ENCODE assay signal across 25 cellular contexts in genomic region chr16:52128407-52128806, GRCh38.
"Had no signal": no experiment of that assay in that cellular context is flagged by ENCODE, and none has a peak within 500 bp of the region (broad histone marks: within the 10 kb centered on the region; RNA-seq: fewer than 3 reads in every experiment).

No MANE protein-coding gene starts in this region.

- ATAC-seq: activated CD8-positive, alpha-beta T cell treated with anti-CD3 and anti-CD28 coated beads for 36 hours; activated naive CD8-positive, alpha-beta T cell treated with anti-CD3 and anti-CD28 coated beads, Interleukin-2, amount 50 U/mL, for 24 hours; foreskin keratinocyte; heart right ventricle; left cardiac atrium; left ventricle myocardium superior; pancreas; right lobe of liver had no signal

- H3K9me3 Mint-ChIP-seq: activated naive CD8-positive, alpha-beta T cell treated with anti-CD3 and anti-CD28 coated beads, Interleukin-2, amount 50 U/mL, for 24 hours; dendritic cell treated with granulocyte-macrophage colony-stimulating factor and Interleukin-4, amounts not matched to agents 40 ng/mL and 50 ng/mL, for 4 days; nephron progenitor cell had no signal

- H3K27me3 ChIP-seq: esophagus muscularis mucosa, heart right ventricle, pancreas, right lobe of liver, testis, transverse colon had no signal

- H3K4me3 Mint-ChIP-seq: activated CD8-positive, alpha-beta T cell treated with anti-CD3 and anti-CD28 coated beads for 36 hours; activated naive CD4-positive, alpha-beta T cell treated with anti-CD3 and anti-CD28 coated beads, Interleukin-2, amount 50 U/mL, for 24 hours; activated naive CD8-positive, alpha-beta T cell treated with anti-CD3 and anti-CD28 coated beads, Interleukin-2, amount 50 U/mL, for 24 hours; dendritic cell treated with granulocyte-macrophage colony-stimulating factor and Interleukin-4, amounts not matched to agents 40 ng/mL and 50 ng/mL, for 4 days; naive B cell; nephron progenitor cell; T-helper 1 cell treated with Interleukin-12 subunit alpha and Interleukin-12 subunit beta and Interleukin-4 antibody, amounts not matched to agents 30 μg/mL and 1 μg/mL, for 36 hours had no signal

- H3K36me3 Mint-ChIP-seq: activated naive CD4-positive, alpha-beta T cell treated with anti-CD3 and anti-CD28 coated beads, Interleukin-2, amount 50 U/mL, for 24 hours; naive B cell had no signal

- H3K27ac ChIP-seq: esophagus muscularis mucosa, foreskin keratinocyte, heart right ventricle, pancreas, right lobe of liver, testis, transverse colon had no signal

- H3K27me3 Mint-ChIP-seq: activated CD8-positive, alpha-beta T cell treated with anti-CD3 and anti-CD28 coated beads for 36 hours; activated naive CD4-positive, alpha-beta T cell treated with anti-CD3 and anti-CD28 coated beads, Interleukin-2, amount 50 U/mL, for 24 hours; activated naive CD8-positive, alpha-beta T cell treated with anti-CD3 and anti-CD28 coated beads, Interleukin-2, amount 50 U/mL, for 24 hours; dendritic cell treated with granulocyte-macrophage colony-stimulating factor and Interleukin-4, amounts not matched to agents 40 ng/mL and 50 ng/mL, for 4 days; naive B cell had no signal

- DNase-seq: activated CD4-positive, alpha-beta T cell treated with anti-CD3 and anti-CD28 coated beads for 1 hour; activated CD4-positive, alpha-beta T cell treated with anti-CD3 and anti-CD28 coated beads, Interleukin-2, amount 50 U/mL, for 1 hour; activated CD8-positive, alpha-beta T cell treated with anti-CD3 and anti-CD28 coated beads for 36 hours; activated naive CD8-positive, alpha-beta T cell treated with anti-CD3 and anti-CD28 coated beads, Interleukin-2, amount 50 U/mL, for 24 hours; activated T-cell treated with anti-CD3 and anti-CD28 coated beads, Interleukin-2, amount 50 U/mL, for 48 hours; caudate nucleus; effector CD4-positive, alpha-beta T cell; foreskin keratinocyte; heart right ventricle; left cardiac atrium; left ventricle myocardium superior; naive B cell; nephron progenitor cell; pancreas; right lobe of liver; stimulated activated CD4-positive, alpha-beta T cell treated with anti-CD3 and anti-CD28 coated beads, Interleukin-2, amount 100 ng/mL, for 48 hours; stimulated activated naive CD4-positive, alpha-beta T cell treated with Interleukin-2 at 50 U/mL for 16 hours; T-helper 9 cell; testis; transverse colon had no signal

- H3K4me1 ChIP-seq: esophagus muscularis mucosa, foreskin keratinocyte, heart right ventricle, pancreas, right lobe of liver, testis, transverse colon had no signal

- H3K4me3 ChIP-seq: esophagus muscularis mucosa, heart right ventricle, pancreas, right lobe of liver, testis, transverse colon had no signal

- H3K36me3 ChIP-seq: esophagus muscularis mucosa, heart right ventricle, pancreas, right lobe of liver, transverse colon had no signal

- H3K27ac Mint-ChIP-seq: activated CD8-positive, alpha-beta T cell treated with anti-CD3 and anti-CD28 coated beads for 36 hours; activated naive CD4-positive, alpha-beta T cell treated with anti-CD3 and anti-CD28 coated beads, Interleukin-2, amount 50 U/mL, for 24 hours; activated naive CD8-positive, alpha-beta T cell treated with anti-CD3 and anti-CD28 coated beads, Interleukin-2, amount 50 U/mL, for 24 hours; activated T-helper 2 cell treated with anti-CD3 and anti-CD28 coated beads, Interferon-gamma antibody, Interleukin-2, Interleukin-4, amounts not matched to agents 10 μg/mL and 5 μg/mL and 100 μg/mL, durations not matched to agents 14 hours and 24 hours and 36 hours; dendritic cell treated with granulocyte-macrophage colony-stimulating factor and Interleukin-4, amounts not matched to agents 40 ng/mL and 50 ng/mL, for 4 days; naive B cell; nephron progenitor cell; T-helper 1 cell treated with Interleukin-12 subunit alpha and Interleukin-12 subunit beta and Interleukin-4 antibody, amounts not matched to agents 30 μg/mL and 1 μg/mL, for 36 hours had no signal

- H3K4me1 Mint-ChIP-seq: activated naive CD4-positive, alpha-beta T cell treated with anti-CD3 and anti-CD28 coated beads, Interleukin-2, amount 50 U/mL, for 24 hours; activated naive CD8-positive, alpha-beta T cell treated with anti-CD3 and anti-CD28 coated beads, Interleukin-2, amount 50 U/mL, for 24 hours; naive B cell; nephron progenitor cell had no signal

- H3K9me3 ChIP-seq: esophagus muscularis mucosa, pancreas, right lobe of liver, testis, transverse colon had no signal
